ENCODE assay signal across 31 cellular contexts in the genomic region with DNA sequence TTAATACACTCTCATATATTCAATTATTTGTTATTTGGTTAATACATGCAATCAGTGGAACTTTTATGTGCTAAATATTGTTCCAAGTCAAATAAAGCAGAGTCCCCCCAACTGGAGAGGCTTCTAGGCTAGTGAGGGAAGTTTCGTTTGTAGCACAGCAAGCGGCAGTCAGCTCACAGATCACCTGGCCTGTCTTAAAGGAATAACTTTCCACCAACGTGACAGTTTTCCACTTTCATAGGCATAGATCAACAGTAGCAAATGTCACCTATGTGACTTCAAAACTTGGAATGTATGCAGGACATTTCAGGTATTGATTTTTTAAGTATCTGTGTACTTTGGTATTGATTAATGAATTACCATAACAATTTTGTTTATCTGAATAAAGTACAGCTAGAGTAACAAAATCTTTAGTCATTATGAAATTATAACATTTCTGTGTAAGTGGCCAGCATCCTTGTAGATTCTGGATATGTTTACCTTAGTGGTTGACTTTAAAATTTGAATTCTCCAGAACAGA.
"Had no signal": no experiment of that assay in that cellular context is flagged by ENCODE, and none has a peak within 500 bp of the region (broad histone marks: within the 10 kb centered on the region; RNA-seq: fewer than 3 reads in every experiment).

No MANE protein-coding gene starts in this region.

- FAIRE-seq: astrocyte, bronchial epithelial cell had no signal

- DNase-seq: activated CD4-positive, alpha-beta memory T cell treated with anti-CD3 and anti-CD28 coated beads, Interleukin-2, amount 10 ng/mL, durations not matched to agents 7 days and 5 days; activated CD4-positive, alpha-beta T cell treated with anti-CD3 and anti-CD28 coated beads for 1 hour; activated CD4-positive, alpha-beta T cell treated with anti-CD3 and anti-CD28 coated beads for 4 hours; activated CD4-positive, alpha-beta T cell treated with anti-CD3 and anti-CD28 coated beads, Interleukin-2, amount 50 U/mL, for 1 hour; activated CD8-positive, alpha-beta memory T cell treated with anti-CD3 and anti-CD28 coated beads, Interleukin-2, amount 50 U/mL, for 48 hours; activated effector memory CD4-positive, alpha-beta T cell treated with Interleukin-2 at 50 U/mL for 16 hours; activated gamma-delta T cell treated with Interleukin-2 at 50 U/mL for 16 hours; activated naive CD4-positive, alpha-beta T cell treated with anti-CD3 and anti-CD28 coated beads, Interleukin-2, amount 50 U/mL, for 16 hours; activated naive CD4-positive, alpha-beta T cell treated with Interleukin-2 at 50 U/mL for 16 hours; activated T-cell treated with anti-CD3 and anti-CD28 coated beads for 4 hours; activated T-cell treated with anti-CD3 and anti-CD28 coated beads, Interleukin-2, amount 50 U/mL, for 24 hours; amniotic stem cell; anterior cingulate cortex; brain microvascular endothelial cell; dorsolateral prefrontal cortex; effector memory CD4-positive, alpha-beta T cell; endodermal cell; foreskin fibroblast; head of caudate nucleus; T-helper 1 cell; T-helper 17 cell; T1000 had no signal

- H3K4me3 ChIP-seq: coronary artery, dorsolateral prefrontal cortex had no signal

- H3K9me3 Mint-ChIP-seq: activated CD4-positive, alpha-beta memory T cell treated with anti-CD3 and anti-CD28 coated beads, Interleukin-2, amount 10 ng/mL, durations not matched to agents 7 days and 5 days; activated T-helper 17 cell treated with anti-CD3 and anti-CD28 coated beads, Interleukin-2, amount 50 U/mL, for 72 hours; central memory CD8-positive, alpha-beta T cell had no signal

- H3K27ac Mint-ChIP-seq: activated CD4-positive, alpha-beta memory T cell treated with anti-CD3 and anti-CD28 coated beads, Interleukin-2, amount 10 ng/mL, durations not matched to agents 7 days and 5 days; activated naive CD8-positive, alpha-beta T cell; activated T-cell treated with anti-CD3 and anti-CD28 coated beads, Interleukin-2, amount 50 U/mL, for 24 hours; activated T-helper 17 cell treated with anti-CD3 and anti-CD28 coated beads, Interleukin-2, amount 50 U/mL, for 72 hours; dendritic cell treated with granulocyte-macrophage colony-stimulating factor and Interleukin-4, amounts not matched to agents 40 ng/mL and 50 ng/mL, for 4 days; endodermal cell; T-helper 2 cell treated with Interferon-gamma antibody and Interleukin-4, amounts not matched to agents 5 μg/mL and 100 μg/mL, for 36 hours had no signal

- ATAC-seq: activated T-helper 17 cell treated with anti-CD3 and anti-CD28 coated beads, Interleukin-2, amount 50 U/mL, for 72 hours; esophagus mucosa; T-helper 17 cell had no signal

- H3K4me3 Mint-ChIP-seq: activated CD4-positive, alpha-beta memory T cell treated with anti-CD3 and anti-CD28 coated beads, Interleukin-2, amount 10 ng/mL, durations not matched to agents 7 days and 5 days; activated naive CD8-positive, alpha-beta T cell; activated T-cell treated with anti-CD3 and anti-CD28 coated beads, Interleukin-2, amount 50 U/mL, for 24 hours; activated T-helper 17 cell treated with anti-CD3 and anti-CD28 coated beads, Interleukin-2, amount 50 U/mL, for 72 hours; central memory CD8-positive, alpha-beta T cell; dendritic cell treated with granulocyte-macrophage colony-stimulating factor and Interleukin-4, amounts not matched to agents 40 ng/mL and 50 ng/mL, for 4 days; endodermal cell; T-helper 17 cell; T-helper 2 cell treated with Interferon-gamma antibody and Interleukin-4, amounts not matched to agents 5 μg/mL and 100 μg/mL, for 36 hours had no signal

- H3K27ac ChIP-seq: brain microvascular endothelial cell, coronary artery, dorsolateral prefrontal cortex had no signal

- H3K27me3 ChIP-seq: brain microvascular endothelial cell, dorsolateral prefrontal cortex had no signal

- H3K27me3 Mint-ChIP-seq: activated CD4-positive, alpha-beta memory T cell treated with anti-CD3 and anti-CD28 coated beads, Interleukin-2, amount 10 ng/mL, durations not matched to agents 7 days and 5 days; activated naive CD8-positive, alpha-beta T cell; activated T-cell treated with anti-CD3 and anti-CD28 coated beads, Interleukin-2, amount 50 U/mL, for 24 hours; activated T-helper 17 cell treated with anti-CD3 and anti-CD28 coated beads, Interleukin-2, amount 50 U/mL, for 72 hours; central memory CD8-positive, alpha-beta T cell; dendritic cell treated with granulocyte-macrophage colony-stimulating factor and Interleukin-4, amounts not matched to agents 40 ng/mL and 50 ng/mL, for 4 days; T-helper 17 cell had no signal

- H3K36me3 ChIP-seq: brain microvascular endothelial cell had no signal
